8 cellular contexts compared by ENCODE assay signal in genomic region chr16:89333401-89334001, GRCh38.
DNase-seq lines count a peak whose midpoint lies in the region; ATAC-seq and TF ChIP-seq lines count a peak whose summit lies in the region.
"Not testable (repeated sequence)": the region's sequence is repeated elsewhere in the genome, so short reads cannot be mapped to it uniquely, and the experiment has no call there.

No MANE protein-coding gene starts in this region.

- H3K9me2 ChIP-seq in SK-N-SH = not testable (repeated sequence)

- H3K4me1 ChIP-seq in SK-N-SH (ENCODE audit: control insufficient read depth in 1 of 2, insufficient read depth in 2 of 2, low read depth in 1 of 2, low read length in 1 of 2) = peaks cover 28 to 37% of the 10 kb centered on the region in 2 experiments; a peak in 3 of 4 replicates
- H3K4me1 ChIP-seq in esophagus muscularis mucosa = peaks cover 74 to 91% (median 79%) of the 10 kb centered on the region in 4 donors
- peaks cover 13 to 78% of the 10 kb centered on the region in 2 donors for H3K4me1 ChIP-seq in left lung

- ATAC-seq in left lung = peak; percentile 93

- not testable (repeated sequence) for H3K4me3 ChIP-seq in GM12864 (ENCODE audit: low read depth, low read length); SK-N-SH (ENCODE audit: low read depth in 2 of 2, low read length in 1 of 2); esophagus muscularis mucosa; left lung

- peak overlapping the region; percentile 13; the same call in 1 of the 2 replicates for H3K4me2 ChIP-seq in SK-N-SH

- H3K27me3 ChIP-seq in SK-N-SH (ENCODE audit: insufficient read depth); esophagus muscularis mucosa; left lung: not testable (repeated sequence)

- H3K9me3 ChIP-seq in SK-N-SH, esophagus muscularis mucosa, left lung: not testable (repeated sequence)

- H3K9ac ChIP-seq in SK-N-SH = not testable (repeated sequence)

- TF ChIP-seq CTCF in GM12864 (IDR thresholded peaks at IDR 0.05; ENCODE audit: low read depth, low read length, missing control alignments) (peak; percentile 46), SK-N-SH (IDR thresholded peaks at IDR 0.05) (peak; percentile 72), esophagus muscularis mucosa (IDR thresholded peaks at IDR 0.05) (peak; percentile 66 to 73 (median 69)), left lung (IDR thresholded peaks at IDR 0.05) (peak; percentile 33 to 49)

- not testable (repeated sequence) for TF ChIP-seq POLR2A in esophagus muscularis mucosa (IDR thresholded peaks at IDR 0.05; ENCODE audit: low read depth)

- peaks cover 95% of the 10 kb centered on the region for H3K79me2 ChIP-seq in SK-N-SH (ENCODE audit: insufficient read depth)

- H3K27ac ChIP-seq in SK-N-SH (ENCODE audit: low read depth in 2 of 2, low read length in 1 of 2) (peak overlapping the region in 1 of 2 experiments; percentile 66; a peak in 2 of 4 replicates), esophagus muscularis mucosa (replicated peaks in 1 of 4) (peak overlapping the region in 3 of 4 donors; percentile 42 to 62 (median 62)), left lung (peak overlapping the region in 1 of 2 donors; percentile 71)

- H3F3A ChIP-seq in SK-N-SH (replicated peaks; ENCODE audit: insufficient read depth) = peaks cover 12% of the 10 kb centered on the region

- not testable (repeated sequence) for H2AFZ ChIP-seq in SK-N-SH (ENCODE audit: low read depth)

- peaks cover 89% of the 10 kb centered on the region for H4K20me1 ChIP-seq in SK-N-SH (ENCODE audit: insufficient read depth)

- CTCF ChIA-PET in SK-N-SH (lab: Yijun Ruan, JAX) = interaction anchor here (0.6 to 2.8 kb wide), 7 partner anchors 9 to 219 kb away, joined by 3 to 11 read pairs (median 3); partner anchors contain the start of gene SPG7

- H3K36me3 ChIP-seq in SK-N-SH (replicated peaks in 1 of 2; ENCODE audit: control insufficient read depth in 1 of 2, insufficient read depth in 2 of 2, low read length in 1 of 2); esophagus muscularis mucosa; left lung: not testable (repeated sequence)

- in situ Hi-C loops in ACHN (cut with HindIII; ENCODE audit: low pct_ligation_motif_present, low pct_unique_long_range_greater_than_20kb, low sequenced_read_pairs) = not testable (repeated sequence)

- peak; percentile 79 for DNase-seq in ACHN
- not testable (repeated sequence) for DNase-seq in GM12864 (ENCODE audit: low read depth); esophagus muscularis mucosa (ENCODE audit: extremely low spot score)
- DNase-seq in M059J (ENCODE audit: low read depth) = peak; percentile 70
- DNase-seq in SK-N-SH = peak; percentile 84
- DNase-seq in amniotic epithelial cell (ENCODE audit: low read depth) = peak; percentile 93
- DNase-seq in left lung = peak; percentile 24 to 30
- DNase-seq in renal cortical epithelial cell (ENCODE audit: low read depth) = peak; percentile 78

- TF ChIP-seq EP300 in SK-N-SH (IDR thresholded peaks at IDR 0.05; ENCODE audit: borderline replicate concordance in 1 of 2, low read depth in 1 of 2, low read length in 1 of 2); esophagus muscularis mucosa (IDR thresholded peaks at IDR 0.05): not testable (repeated sequence)

- intact Hi-C loops in esophagus muscularis mucosa (cut with DNase I) = loop anchor here (5.0 kb wide), 2 partner anchors 159 to 174 kb away; partner anchors contain the start of genes ANKRD11 and SPG7
- intact Hi-C loops in left lung (cut with DNase I) = loop anchor here in 1 of 2 donors (10.0 kb wide), 1 partner anchor 221 kb away; no protein-coding TSS in a partner anchor

- POLR2A ChIA-PET in SK-N-SH (lab: Yijun Ruan, JAX) = not testable (repeated sequence)

- peak; percentile 89 for TF ChIP-seq RAD21 in SK-N-SH (IDR thresholded peaks at IDR 0.05; ENCODE audit: low read length)

- 41% methylated on average over 6 of the region's 13 CpGs for WGBS in SK-N-SH (ENCODE audit: low lambda C conversion rate)
- 34% methylated on average over 11 of the region's 13 CpGs for WGBS in esophagus muscularis mucosa

TF ChIP-seq in SK-N-SH, 30 proteins besides CTCF, POLR2A, EP300 and RAD21:
- TF ChIP-seq MXI1 (IDR thresholded peaks at IDR 0.05; ENCODE audit: low read depth, low read length) (peak; percentile 36; the same call in 1 of the 2 replicates), SMC3 (IDR thresholded peaks at IDR 0.05; ENCODE audit: low read depth, low read length) (peak; percentile 69), RCOR1 (IDR thresholded peaks at IDR 0.05; ENCODE audit: low read length) (peak; percentile 30; the same call in 1 of the 2 replicates)
TF ChIP-seq in SK-N-SH: peak in this region for 3; not testable (repeated sequence) for 27.
